Comparison of ENCODE assay signal across 1 cellular context in the genomic region with DNA sequence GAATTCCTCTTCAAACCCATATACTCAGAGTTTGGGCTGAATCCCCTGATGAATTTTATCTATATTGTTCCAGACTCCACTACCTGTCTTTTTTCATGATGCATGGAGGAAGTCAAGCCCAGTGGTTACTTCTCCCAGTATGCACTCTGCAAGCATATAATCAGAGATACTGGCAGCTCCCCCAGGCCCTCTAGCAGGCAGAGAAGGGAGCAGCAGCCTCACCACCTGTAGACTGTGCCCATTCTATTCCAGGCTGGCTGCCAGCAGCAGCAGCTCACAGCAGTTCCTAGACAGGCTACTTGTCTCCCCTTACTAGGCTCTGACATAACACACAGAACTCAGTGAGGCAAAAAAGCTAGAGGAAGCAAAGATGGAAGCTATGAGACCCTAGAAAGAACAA.
TF ChIP-seq lines count a peak whose summit lies in the region.

No MANE protein-coding gene starts in this region.

TF ChIP-seq in SK-N-SH treated with all-trans-retinoic acid at 6 μM for 48 hours, 23 proteins besides CTCF, POLR2A, EP300 and RAD21 (continued from another document):
- TF ChIP-seq GLIS3 (CRISPR knock-in tag; IDR thresholded peaks at IDR 0.05), result no peak
- no peak for TF ChIP-seq OSR1 (CRISPR knock-in tag; IDR thresholded peaks at IDR 0.05)
- no peak for TF ChIP-seq SNAI2 (CRISPR knock-in tag; IDR thresholded peaks at IDR 0.05)
- TF ChIP-seq ESRRG (CRISPR knock-in tag; IDR thresholded peaks at IDR 0.05), result no peak
- TF ChIP-seq ARNTL (CRISPR knock-in tag; IDR thresholded peaks at IDR 0.05; ENCODE audit: borderline replicate concordance, low read depth), result no peak
- TF ChIP-seq CSDC2 (CRISPR knock-in tag; IDR thresholded peaks at IDR 0.05), result no peak
- TF ChIP-seq, protein P1, sequence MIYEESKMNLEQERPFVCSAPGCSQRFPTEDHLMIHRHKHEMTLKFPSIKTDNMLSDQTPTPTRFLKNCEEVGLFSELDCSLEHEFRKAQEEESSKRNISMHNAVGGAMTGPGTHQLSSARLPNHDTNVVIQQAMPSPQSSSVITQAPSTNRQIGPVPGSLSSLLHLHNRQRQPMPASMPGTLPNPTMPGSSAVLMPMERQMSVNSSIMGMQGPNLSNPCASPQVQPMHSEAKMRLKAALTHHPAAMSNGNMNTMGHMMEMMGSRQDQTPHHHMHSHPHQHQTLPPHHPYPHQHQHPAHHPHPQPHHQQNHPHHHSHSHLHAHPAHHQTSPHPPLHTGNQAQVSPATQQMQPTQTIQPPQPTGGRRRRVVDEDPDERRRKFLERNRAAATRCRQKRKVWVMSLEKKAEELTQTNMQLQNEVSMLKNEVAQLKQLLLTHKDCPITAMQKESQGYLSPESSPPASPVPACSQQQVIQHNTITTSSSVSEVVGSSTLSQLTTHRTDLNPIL (CRISPR knock-in tag; IDR thresholded peaks at IDR 0.05; ENCODE audit: low read depth), result no peak
- TF ChIP-seq BACH2 (CRISPR knock-in tag; IDR thresholded peaks at IDR 0.05; ENCODE audit: borderline replicate concordance), result no peak
- TF ChIP-seq ZNF565 (CRISPR knock-in tag; conservative IDR thresholded peaks at IDR 0.05; ENCODE audit: low read depth), result no peak
- no peak for TF ChIP-seq ZFP3 (CRISPR knock-in tag; IDR thresholded peaks at IDR 0.05)
